Comparison of ENCODE assay signal across 8 cellular contexts in genomic region chr11:66868726-66869291, GRCh38. TPM values are rescaled to one million over a fixed set of nuclear protein-coding genes. Genes with fewer than 3 reads are reported as not detected.
DNase-seq lines count a peak whose midpoint lies in the region; ATAC-seq and TF ChIP-seq lines count a peak whose summit lies in the region.

No MANE protein-coding gene starts in this region.

- H3K9me3 Mint-ChIP-seq in activated CD4-positive, alpha-beta T cell treated with anti-CD3 and anti-CD28 coated beads, Interleukin-2, amount 10 ng/mL, durations not matched to agents 7 days and 5 days, result no peaks in the 10 kb centered on the region

- peaks cover 0 to 19% (median 0%) of the 10 kb centered on the region in 11 experiments; a peak in 4 of 22 replicates for H4K20me1 ChIP-seq in BLaER1 treated with 17β-estradiol and CSF1 and Interleukin-3, amounts not matched to agents 10 nM and 100 nM
- H4K20me1 ChIP-seq in KMS-11 (ENCODE audit: insufficient read depth), result no peaks in the 10 kb centered on the region

- no peak overlapping the region for H3K27ac ChIP-seq in BLaER1 treated with 17β-estradiol and CSF1 and Interleukin-3, amounts not matched to agents 10 nM and 100 nM
- peak overlapping the region; percentile 54; the same call in 1 of the 2 replicates for H3K27ac ChIP-seq in KMS-11

- peaks cover 12% of the 10 kb centered on the region for H3K4me1 Mint-ChIP-seq in activated CD4-positive, alpha-beta T cell treated with anti-CD3 and anti-CD28 coated beads, Interleukin-2, amount 10 ng/mL, durations not matched to agents 7 days and 5 days

- peak overlapping the region; percentile 2 to 61 (median 32); a peak in 16 of 22 replicates for H3K4me2 ChIP-seq in BLaER1 treated with 17β-estradiol and CSF1 and Interleukin-3, amounts not matched to agents 10 nM and 100 nM
- H3K4me2 ChIP-seq in KMS-11, result peak overlapping the region; percentile 52

- H3K9me3 ChIP-seq in BLaER1 treated with 17β-estradiol and CSF1 and Interleukin-3, amounts not matched to agents 10 nM and 100 nM (replicated peaks in 1 of 11), result no peaks in the 10 kb centered on the region

- TF ChIP-seq CTCF in KMS-11 (conservative IDR thresholded peaks at IDR 0.05; ENCODE audit: low read depth, low read length) (peak; percentile 68), epithelial cell of esophagus (IDR thresholded peaks at IDR 0.05; ENCODE audit: insufficient read depth, low read depth, low read length, missing control alignments) (peak; percentile 38)

- POLR2A ChIA-PET in activated CD4-positive, alpha-beta T cell treated with anti-CD3 and anti-CD28 coated beads, Interleukin-2, amount 10 ng/mL, durations not matched to agents 7 days and 5 days (lab: Charles Lee), result no interaction called here

- no peaks in the 10 kb centered on the region for H3K27me3 Mint-ChIP-seq in activated CD4-positive, alpha-beta T cell treated with anti-CD3 and anti-CD28 coated beads, Interleukin-2, amount 10 ng/mL, durations not matched to agents 7 days and 5 days

- H3K36me3 ChIP-seq in BLaER1 treated with 17β-estradiol and CSF1 and Interleukin-3, amounts not matched to agents 10 nM and 100 nM, result peaks cover 0 to 47% (median 12%) of the 10 kb centered on the region in 11 experiments; a peak in 11 of 22 replicates
- H3K36me3 ChIP-seq in KMS-11 (ENCODE audit: insufficient read depth), result no peaks in the 10 kb centered on the region

- peak overlapping the region; percentile 5 for H3K27ac Mint-ChIP-seq in activated CD4-positive, alpha-beta T cell treated with anti-CD3 and anti-CD28 coated beads, Interleukin-2, amount 10 ng/mL, durations not matched to agents 7 days and 5 days

- peak; percentile 78 for ATAC-seq in GM21360 (IDR thresholded peaks at IDR 0.05; ENCODE audit: unreplicated experiment)

- CTCF ChIA-PET in activated CD4-positive, alpha-beta T cell treated with anti-CD3 and anti-CD28 coated beads, Interleukin-2, amount 10 ng/mL, durations not matched to agents 7 days and 5 days (lab: Charles Lee), result no interaction called here

- H3K27me3 ChIP-seq in BLaER1 treated with 17β-estradiol and CSF1 and Interleukin-3, amounts not matched to agents 10 nM and 100 nM, result no peaks in the 10 kb centered on the region
- no peaks in the 10 kb centered on the region for H3K27me3 ChIP-seq in KMS-11 (ENCODE audit: insufficient read depth, low read depth)

- no peak overlapping the region for H3K4me3 Mint-ChIP-seq in activated CD4-positive, alpha-beta T cell treated with anti-CD3 and anti-CD28 coated beads, Interleukin-2, amount 10 ng/mL, durations not matched to agents 7 days and 5 days

- H3K36me3 Mint-ChIP-seq in activated CD4-positive, alpha-beta T cell treated with anti-CD3 and anti-CD28 coated beads, Interleukin-2, amount 10 ng/mL, durations not matched to agents 7 days and 5 days (ENCODE audit: low read depth), result no peaks in the 10 kb centered on the region

- peak; percentile 87 for DNase-seq in activated CD4-positive, alpha-beta T cell treated with anti-CD3 and anti-CD28 coated beads, Interleukin-2, amount 10 ng/mL, durations not matched to agents 7 days and 5 days
- DNase-seq in epithelial cell of esophagus (ENCODE audit: low read depth) (peak; percentile 66), DMS153 (lab: John Stamatoyannopoulos, UW) (no peak), NCI-H1105 (lab: John Stamatoyannopoulos, UW) (no peak)
- peak; percentile 51 to 70 (median 61) for DNase-seq in stimulated activated CD4-positive, alpha-beta T cell treated with anti-CD3 and anti-CD28 coated beads, Interleukin-1b, Interleukin-23, amount 100 ng/mL, for 24 hours (ENCODE audit: low read depth in 4 of 4, low spot score in 1 of 4)

- H2AFZ ChIP-seq in KMS-11 (ENCODE audit: low read depth), result peak overlapping the region; percentile 58

- H3K4me1 ChIP-seq in BLaER1 treated with 17β-estradiol and CSF1 and Interleukin-3, amounts not matched to agents 10 nM and 100 nM, result peaks cover 14 to 24% (median 21%) of the 10 kb centered on the region in 10 experiments; a peak in 19 of 20 replicates
- H3K4me1 ChIP-seq in KMS-11 (ENCODE audit: low read depth, poor library complexity, severe bottlenecking), result peaks cover 42% of the 10 kb centered on the region

- H3K9ac ChIP-seq in BLaER1 treated with 17β-estradiol and CSF1 and Interleukin-3, amounts not matched to agents 10 nM and 100 nM, result peak overlapping the region in 1 of 11 experiments; percentile 30; a peak in 2 of 22 replicates
- peak overlapping the region; percentile 46; the same call in 1 of the 2 replicates for H3K9ac ChIP-seq in KMS-11

- no peaks in the 10 kb centered on the region for H3K79me2 ChIP-seq in KMS-11 (ENCODE audit: insufficient read depth, low read depth)

- H3K4me3 ChIP-seq in BLaER1 treated with 17β-estradiol and CSF1 and Interleukin-3, amounts not matched to agents 10 nM and 100 nM, result no peak overlapping the region
- H3K4me3 ChIP-seq in KMS-11 (IDR thresholded peaks at IDR 0.05; ENCODE audit: insufficient read depth, low read depth, low read length) (no peak overlapping the region), epithelial cell of esophagus (ENCODE audit: low read length) (no peak overlapping the region)

RNA-seq across cellular contexts. Expression of gene LRFN4, which starts 11.9 kb away (rescaled TPM):
- 10 to 100 TPM; 14.1 to 16.6 TPM for total RNA-seq in activated CD4-positive, alpha-beta T cell treated with anti-CD3 and anti-CD28 coated beads, Interleukin-2, amount 10 ng/mL, durations not matched to agents 7 days and 5 days

RNA-seq across cellular contexts. Expression of gene RCE1, which starts 25.6 kb away (rescaled TPM):
- total RNA-seq in activated CD4-positive, alpha-beta T cell treated with anti-CD3 and anti-CD28 coated beads, Interleukin-2, amount 10 ng/mL, durations not matched to agents 7 days and 5 days, result 10 to 100 TPM; 23.1 to 23.7 TPM

Comparison
In these comparisons a context has a peak if more than half of its experiments do, and no peak if none do; other contexts are left out.
1. DNase-seq: peak in activated CD4-positive, alpha-beta T cell treated with anti-CD3 and anti-CD28 coated beads, Interleukin-2, amount 10 ng/mL, durations not matched to agents 7 days and 5 days (single experiment), epithelial cell of esophagus (single experiment) and stimulated activated CD4-positive, alpha-beta T cell treated with anti-CD3 and anti-CD28 coated beads, Interleukin-1b, Interleukin-23, amount 100 ng/mL, for 24 hours (4 of 4); none in DMS153 (single experiment) and NCI-H1105 (single experiment).